ENCODE assay signal across 8 cellular contexts in the genomic region with DNA sequence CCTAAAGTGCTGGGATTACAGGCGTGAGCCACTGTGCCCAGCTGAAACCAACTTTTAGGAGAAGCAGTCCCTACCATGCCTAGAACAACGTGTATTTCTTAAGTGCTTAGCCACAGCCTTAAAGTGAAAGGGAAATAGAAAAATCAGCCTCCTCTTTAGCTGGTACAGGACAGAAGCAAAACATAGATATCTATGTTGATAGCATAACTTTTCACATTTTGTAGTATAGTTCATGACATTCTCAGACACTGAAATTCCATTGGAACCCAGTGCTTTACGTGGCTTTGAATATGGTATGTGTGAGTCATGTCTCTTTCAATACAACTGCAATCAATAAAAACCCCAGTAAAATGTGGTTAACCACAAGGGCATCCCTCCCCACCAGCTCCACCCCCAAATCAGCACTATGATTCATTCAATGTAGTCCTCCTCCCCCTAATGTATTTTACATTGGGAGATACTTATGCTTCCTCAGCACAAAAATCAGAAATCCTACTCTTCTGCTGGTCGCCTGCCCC. TPM values are rescaled to one million over a fixed set of nuclear protein-coding genes. Genes with fewer than 3 reads are reported as not detected.
DNase-seq lines count a peak whose midpoint lies in the region; ATAC-seq and TF ChIP-seq lines count a peak whose summit lies in the region.

No MANE protein-coding gene starts in this region.

- no peak overlapping the region for H3K4me3 ChIP-seq in mesenchymal stem cell (ENCODE audit: insufficient read depth in 1 of 2, low read depth in 1 of 2, low read length in 2 of 2)

- DNase-seq in GM13977 (ENCODE audit: low spot score) (peak; percentile 20), NOMO-1 (lab: John Stamatoyannopoulos, UW; ENCODE audit: unreplicated experiment in 2 of 2) (peak; percentile 75 to 76), activated T-helper 1 cell treated with Interleukin-2 at 50 U/mL for 16 hours (ENCODE audit: low read depth) (peak; percentile 7), mesenchymal stem cell (peak; percentile 97), iPS-NIHi7 (ENCODE audit: extremely low spot score) (no peak), amygdala (lab: John Stamatoyannopoulos, UW) (no peak), NCI-H1417 treated with DMSO at 0.1 percent for 48 hours (lab: John Stamatoyannopoulos, UW) (no peak)

- peak; percentile 53 for ATAC-seq in HG02623 (IDR thresholded peaks at IDR 0.05; ENCODE audit: unreplicated experiment)

- no peak overlapping the region for H2BK120ac ChIP-seq in mesenchymal stem cell (ENCODE audit: low read depth, low read length)

- peaks cover 2% of the 10 kb centered on the region for H3K79me1 ChIP-seq in mesenchymal stem cell (replicated peaks; ENCODE audit: low read length, poor library complexity, severe bottlenecking)

- H3K4ac ChIP-seq in mesenchymal stem cell (ENCODE audit: low read depth in 1 of 2, low read length in 2 of 2) = no peak overlapping the region

- in situ Hi-C loops in GM13977 (cut with MboI; ENCODE audit: low pct_unique_long_range_greater_than_20kb, low sequenced_read_pairs, unreplicated experiment) = no loop called here

- H2BK5ac ChIP-seq in mesenchymal stem cell (ENCODE audit: low read depth, low read length, poor library complexity, severe bottlenecking) = no peak overlapping the region

- peak overlapping the region; percentile 85 for H2AK5ac ChIP-seq in mesenchymal stem cell (ENCODE audit: low read length, severe bottlenecking)

- TF ChIP-seq CTCF in GM13977 (IDR thresholded peaks at IDR 0.05; ENCODE audit: extremely low read depth, insufficient read depth, missing control alignments) = no peak

- peaks cover 20% of the 10 kb centered on the region for H3K4me1 ChIP-seq in mesenchymal stem cell (ENCODE audit: control insufficient read depth, insufficient read depth, low read depth, low read length)

- WGBS in mesenchymal stem cell = 11% methylated on average over 2 of the region's 4 CpGs

- H3K23ac ChIP-seq in mesenchymal stem cell (ENCODE audit: low read length in 2 of 2) = no peak overlapping the region

- H3K27me3 ChIP-seq in mesenchymal stem cell (ENCODE audit: control insufficient read depth in 1 of 2, insufficient read depth in 1 of 2, low read length in 2 of 2) = no peaks in the 10 kb centered on the region

- H4K8ac ChIP-seq in mesenchymal stem cell (ENCODE audit: low read length) = peak overlapping the region; percentile 69

- no peak overlapping the region for H2BK15ac ChIP-seq in mesenchymal stem cell (ENCODE audit: low read depth, poor library complexity, severe bottlenecking)

- H3K14ac ChIP-seq in mesenchymal stem cell (ENCODE audit: low read length in 2 of 2) = peak overlapping the region in 1 of 2 experiments; percentile 59

- H3K4me2 ChIP-seq in mesenchymal stem cell (ENCODE audit: low read length, poor library complexity, severe bottlenecking) = peak overlapping the region; percentile 54

- H2AFZ ChIP-seq in mesenchymal stem cell (ENCODE audit: low read depth, low read length) = peak overlapping the region; percentile 68

- peak overlapping the region; percentile 59 to 88 for H2BK12ac ChIP-seq in mesenchymal stem cell (ENCODE audit: low read length in 2 of 2)

- H3K9me3 ChIP-seq in mesenchymal stem cell (ENCODE audit: control insufficient read depth, low read length) = no peaks in the 10 kb centered on the region

- H3K9ac ChIP-seq in mesenchymal stem cell (ENCODE audit: low read length) = no peak overlapping the region

- peak overlapping the region; percentile 92 for H3K27ac ChIP-seq in mesenchymal stem cell (ENCODE audit: low read length, poor library complexity, severe bottlenecking)

- no peak overlapping the region for H4K91ac ChIP-seq in mesenchymal stem cell (ENCODE audit: low read length)

- peaks cover 0 to 8% of the 10 kb centered on the region in 2 experiments for H3K36me3 ChIP-seq in mesenchymal stem cell (ENCODE audit: control insufficient read depth in 1 of 2, insufficient read depth in 2 of 2, low read depth in 1 of 2, low read length in 2 of 2)

- H3K18ac ChIP-seq in mesenchymal stem cell (ENCODE audit: low read depth in 1 of 2, low read length in 2 of 2) = peak overlapping the region; percentile 52 to 64

RNA-seq across cellular contexts. Expression of a gene that starts 32.1 kb away (rescaled TPM):
- polyA plus RNA-seq in mesenchymal stem cell (2013, experiment 1 of 2) = 23.5 TPM
- 23.9 TPM for polyA plus RNA-seq in mesenchymal stem cell (2013, experiment 2 of 2)

Comparison
In these comparisons a context has a peak if more than half of its experiments do, and no peak if none do; other contexts are left out.
1. DNase-seq: peak in GM13977 (single experiment), NOMO-1 (2 of 2), activated T-helper 1 cell treated with Interleukin-2 at 50 U/mL for 16 hours (single experiment) and mesenchymal stem cell (single experiment); none in iPS-NIHi7 (single experiment), amygdala (0 of 56) and NCI-H1417 treated with DMSO at 0.1 percent for 48 hours (single experiment).